24 cellular contexts compared by ENCODE assay signal in genomic region chr11:77095551-77096490, GRCh38. TPM values are rescaled to one million over a fixed set of nuclear protein-coding genes. Genes with fewer than 3 reads are reported as not detected.
DNase-seq lines count a peak whose midpoint lies in the region; ATAC-seq and TF ChIP-seq lines count a peak whose summit lies in the region.
"Had no signal": no experiment of that assay in that cellular context is flagged by ENCODE, and none has a peak within 500 bp of the region (broad histone marks: within the 10 kb centered on the region; RNA-seq: fewer than 3 reads in every experiment).

No MANE protein-coding gene starts in this region.

- H2BK15ac ChIP-seq in H9 (ENCODE audit: low read depth, low read length), result no peak overlapping the region

- H4K8ac ChIP-seq in H9 (replicated peaks; ENCODE audit: insufficient read length, low read depth, low read length), result no peak overlapping the region

- H3K18ac ChIP-seq in H9 (ENCODE audit: insufficient read length, low read depth, low read length), result no peak overlapping the region

- H3K9me3 ChIP-seq in body of pancreas, result no peaks in the 10 kb centered on the region
- H3K9me3 ChIP-seq in liver (ENCODE audit: control insufficient read depth in 4 of 4, low read length in 3 of 4), result no peaks in the 10 kb centered on the region
- no peaks in the 10 kb centered on the region for H3K9me3 ChIP-seq in sigmoid colon
- no peaks in the 10 kb centered on the region for H3K9me3 ChIP-seq in H9 (ENCODE audit: control insufficient read depth, low read depth, low read length)
- H3K9me3 ChIP-seq: ovary, upper lobe of left lung had no signal

- no peak overlapping the region for H2AFZ ChIP-seq in H9 (ENCODE audit: low read length)

- H3K23ac ChIP-seq in H9 (ENCODE audit: insufficient read length, low read depth, low read length), result no peak overlapping the region

- TF ChIP-seq RAD21 in liver (IDR thresholded peaks at IDR 0.05), result peak; percentile 63 to 74

- H3K4me2 ChIP-seq in H9 (ENCODE audit: insufficient read depth, insufficient read length, low read length), result no peak overlapping the region

- H3K27ac ChIP-seq in body of pancreas (peak overlapping the region in 1 of 4 donors; percentile 34), liver (ENCODE audit: low read depth in 1 of 2, low read length in 2 of 2) (peak overlapping the region; percentile 76 to 87), sigmoid colon (no peak overlapping the region), H9 (ENCODE audit: insufficient read length, low read depth, low read length) (no peak overlapping the region)
- H3K27ac ChIP-seq: epithelial cell of prostate, ovary, upper lobe of left lung had no signal

- no peaks in the 10 kb centered on the region for H3K27me3 ChIP-seq in body of pancreas
- H3K27me3 ChIP-seq in liver (ENCODE audit: control insufficient read depth in 4 of 4, insufficient read depth in 4 of 4, low read length in 3 of 4), result no peaks in the 10 kb centered on the region
- no peaks in the 10 kb centered on the region for H3K27me3 ChIP-seq in sigmoid colon
- H3K27me3 ChIP-seq in H9 (ENCODE audit: insufficient read depth, low read length), result no peaks in the 10 kb centered on the region
- H3K27me3 ChIP-seq: ovary, upper lobe of left lung had no signal

- no peaks in the 10 kb centered on the region for H3K36me3 ChIP-seq in body of pancreas (replicated peaks in 1 of 2; ENCODE audit: insufficient read depth in 1 of 2, low read depth in 2 of 2)
- peaks cover 0 to 4% (median 2%) of the 10 kb centered on the region in 4 donors for H3K36me3 ChIP-seq in liver (ENCODE audit: control insufficient read depth in 4 of 4, insufficient read depth in 3 of 4, low read depth in 1 of 4, low read length in 3 of 4)
- H3K36me3 ChIP-seq in sigmoid colon, result no peaks in the 10 kb centered on the region
- H3K36me3 ChIP-seq: ovary, upper lobe of left lung had no signal

- DNase-seq in HuH-7.5 (ENCODE audit: low spot score) (peak; percentile 59), body of pancreas (peak; percentile 44 to 80 (median 66)), sigmoid colon (peak; percentile 55), T1000 (lab: John Stamatoyannopoulos, UW) (no peak), H9 (no peak), SW480 (ENCODE audit: low spot score) (no peak)
- DNase-seq: activated B cell treated with CpG ODN at 0.5 μM for 24 hours; activated CD8-positive, alpha-beta T cell treated with anti-CD3 and anti-CD28 coated beads for 36 hours; activated naive CD4-positive, alpha-beta T cell treated with anti-CD3 and anti-CD28 coated beads, Interleukin-2, amount 10 ng/mL, durations not matched to agents 7 days and 5 days; activated T-cell treated with anti-CD3 and anti-CD28 coated beads, Interleukin-2, amount 50 U/mL, for 4 hours; AML-193; COR-L47; foreskin melanocyte; NCI-H2081; NCI-H510A treated with DMSO at 0.1 percent for 48 hours; stimulated activated CD4-positive, alpha-beta T cell treated with anti-CD3 and anti-CD28 coated beads, Interleukin-2, amount 100 ng/mL, for 48 hours; upper lobe of left lung had no signal

- no peak overlapping the region for H3K4me3 Mint-ChIP-seq in H9
- H3K4me3 Mint-ChIP-seq: activated B cell treated with CpG ODN at 0.5 μM for 24 hours; activated CD8-positive, alpha-beta T cell treated with anti-CD3 and anti-CD28 coated beads for 36 hours; activated naive CD4-positive, alpha-beta T cell treated with anti-CD3 and anti-CD28 coated beads, Interleukin-2, amount 10 ng/mL, durations not matched to agents 7 days and 5 days; activated T-cell treated with anti-CD3 and anti-CD28 coated beads, Interleukin-2, amount 50 U/mL, for 4 hours; dendritic cell treated with granulocyte-macrophage colony-stimulating factor and Interleukin-4, amounts not matched to agents 40 ng/mL and 50 ng/mL, for 4 days; stimulated activated naive CD8-positive, alpha-beta T cell treated with anti-CD3 and anti-CD28 coated beads, Interleukin-15, Interleukin-2, amounts not matched to agents 100 ng/mL and 50 ng/mL, for 24 hours; T-helper 1 cell treated with Interleukin-12 subunit alpha and Interleukin-12 subunit beta and Interleukin-4 antibody, amounts not matched to agents 30 μg/mL and 1 μg/mL, for 36 hours had no signal

- 79 to 91% methylated on average over 14 to 21 of the region's 21 CpGs for WGBS in body of pancreas, 2 donors
- 46% methylated on average over 21 of the region's 21 CpGs for WGBS in liver
- WGBS in sigmoid colon, 2 donors, result 25 to 77% methylated on average over 21 of the region's 21 CpGs
- no CpG with 5 or more reads among the region's 21 CpGs for WGBS in H9 (ENCODE audit: extremely low coverage, insufficient read length, low lambda C conversion rate)

- H3T11ph ChIP-seq in H9 (ENCODE audit: low read length), result no peak overlapping the region

- no peak overlapping the region for H4K5ac ChIP-seq in H9 (ENCODE audit: insufficient read length, low read depth, low read length)

- no peak overlapping the region for H2AK5ac ChIP-seq in H9 (ENCODE audit: insufficient read length, low read length)

- H3K4me1 ChIP-seq in body of pancreas (peaks cover 11% of the 10 kb centered on the region), liver (ENCODE audit: control insufficient read depth in 4 of 4, insufficient read depth in 4 of 4, low read length in 3 of 4) (peaks cover 12 to 49% (median 44%) of the 10 kb centered on the region in 4 donors), sigmoid colon (peaks cover 0 to 5% (median 0%) of the 10 kb centered on the region in 4 donors), H9 (ENCODE audit: insufficient read depth, low read length) (no peaks in the 10 kb centered on the region)
- H3K4me1 ChIP-seq: upper lobe of left lung had no signal

- H3K27ac Mint-ChIP-seq in H9, result peak overlapping the region in 1 of 3 experiments; percentile 49; a peak in 2 of 7 replicates
- H3K27ac Mint-ChIP-seq: activated B cell treated with CpG ODN at 0.5 μM for 24 hours; activated CD8-positive, alpha-beta T cell treated with anti-CD3 and anti-CD28 coated beads for 36 hours; activated naive CD4-positive, alpha-beta T cell treated with anti-CD3 and anti-CD28 coated beads, Interleukin-2, amount 10 ng/mL, durations not matched to agents 7 days and 5 days; dendritic cell treated with granulocyte-macrophage colony-stimulating factor and Interleukin-4, amounts not matched to agents 40 ng/mL and 50 ng/mL, for 4 days; stimulated activated naive CD8-positive, alpha-beta T cell treated with anti-CD3 and anti-CD28 coated beads, Interleukin-15, Interleukin-2, amounts not matched to agents 100 ng/mL and 50 ng/mL, for 24 hours; T-helper 1 cell treated with Interleukin-12 subunit alpha and Interleukin-12 subunit beta and Interleukin-4 antibody, amounts not matched to agents 30 μg/mL and 1 μg/mL, for 36 hours had no signal

- H3K4ac ChIP-seq in H9 (ENCODE audit: low read depth, low read length), result no peak overlapping the region

- H3K4me3 ChIP-seq in body of pancreas, result no peak overlapping the region
- no peak overlapping the region for H3K4me3 ChIP-seq in liver (ENCODE audit: low read depth in 1 of 3, low read length in 3 of 3)
- no peak overlapping the region for H3K4me3 ChIP-seq in sigmoid colon
- H3K4me3 ChIP-seq: ovary, upper lobe of left lung had no signal

- peaks cover 3 to 15% of the 10 kb centered on the region in 2 experiments for H3K4me1 Mint-ChIP-seq in H9
- H3K4me1 Mint-ChIP-seq: activated B cell treated with CpG ODN at 0.5 μM for 24 hours had no signal

- intact Hi-C loops in body of pancreas (cut with DNase I), result loop anchor here (10.0 kb wide), 1 partner anchor 171 kb away; no protein-coding TSS in a partner anchor
- intact Hi-C loops in sigmoid colon (cut with DNase I), result no loop called here

- H2BK20ac ChIP-seq in H9 (ENCODE audit: low read depth, low read length, poor library complexity, severe bottlenecking), result no peak overlapping the region

- no peaks in the 10 kb centered on the region for H3K79me2 ChIP-seq in H9 (ENCODE audit: insufficient read depth, low read length)

- TF ChIP-seq EP300 in sigmoid colon (IDR thresholded peaks at IDR 0.05), result no peak

- peaks cover 5 to 8% (median 8%) of the 10 kb centered on the region in 3 experiments; a peak in 6 of 7 replicates for H3K36me3 Mint-ChIP-seq in H9 (ENCODE audit: insufficient read depth in 1 of 3, low read depth in 3 of 3)
- H3K36me3 Mint-ChIP-seq: activated naive CD4-positive, alpha-beta T cell treated with anti-CD3 and anti-CD28 coated beads, Interleukin-2, amount 10 ng/mL, durations not matched to agents 7 days and 5 days had no signal

- H3K14ac ChIP-seq in H9 (ENCODE audit: insufficient read depth, low read length), result no peak overlapping the region; the same call in 1 of the 2 replicates

- no peaks in the 10 kb centered on the region for H3K23me2 ChIP-seq in H9 (ENCODE audit: insufficient read length, low read depth, low read length, poor library complexity, severe bottlenecking)

- no peaks in the 10 kb centered on the region for H4K20me1 ChIP-seq in H9 (ENCODE audit: control insufficient read depth, insufficient read depth, insufficient read length)

- H3K9me3 Mint-ChIP-seq in H9, result peaks cover 2 to 5% of the 10 kb centered on the region in 2 experiments; a peak in 4 of 5 replicates
- H3K9me3 Mint-ChIP-seq: activated B cell treated with CpG ODN at 0.5 μM for 24 hours; activated CD8-positive, alpha-beta T cell treated with anti-CD3 and anti-CD28 coated beads for 36 hours; activated naive CD4-positive, alpha-beta T cell treated with anti-CD3 and anti-CD28 coated beads, Interleukin-2, amount 10 ng/mL, durations not matched to agents 7 days and 5 days; activated T-cell treated with anti-CD3 and anti-CD28 coated beads, Interleukin-2, amount 50 U/mL, for 4 hours; dendritic cell treated with granulocyte-macrophage colony-stimulating factor and Interleukin-4, amounts not matched to agents 40 ng/mL and 50 ng/mL, for 4 days; stimulated activated naive CD8-positive, alpha-beta T cell treated with anti-CD3 and anti-CD28 coated beads, Interleukin-15, Interleukin-2, amounts not matched to agents 100 ng/mL and 50 ng/mL, for 24 hours; T-helper 1 cell treated with Interleukin-12 subunit alpha and Interleukin-12 subunit beta and Interleukin-4 antibody, amounts not matched to agents 30 μg/mL and 1 μg/mL, for 36 hours had no signal

- TF ChIP-seq POLR2A in body of pancreas (IDR thresholded peaks at IDR 0.05), result no peak
- no peak for TF ChIP-seq POLR2A in sigmoid colon (IDR thresholded peaks at IDR 0.05)

- no peak overlapping the region for H2BK12ac ChIP-seq in H9 (ENCODE audit: insufficient read length, low read depth, low read length)

- H3K79me1 ChIP-seq in H9 (ENCODE audit: insufficient read depth, low read depth, low read length, poor library complexity, severe bottlenecking), result no peaks in the 10 kb centered on the region

- H2BK5ac ChIP-seq in H9 (ENCODE audit: insufficient read length, low read length), result no peak overlapping the region

- H2BK120ac ChIP-seq in H9 (ENCODE audit: low read depth, low read length, poor library complexity, severe bottlenecking), result no peak overlapping the region

- H4K91ac ChIP-seq in H9 (ENCODE audit: insufficient read length, low read depth, low read length), result no peak overlapping the region

- TF ChIP-seq CTCF in body of pancreas (IDR thresholded peaks at IDR 0.05), result no peak
- no peak for TF ChIP-seq CTCF in liver (IDR thresholded peaks at IDR 0.05; ENCODE audit: low read depth, low read length, missing input control)
- TF ChIP-seq CTCF in sigmoid colon (IDR thresholded peaks at IDR 0.05), result no peak
- TF ChIP-seq CTCF in H9 (conservative IDR thresholded peaks at IDR 0.05), result no peak

- H3K27me3 Mint-ChIP-seq in H9 (ENCODE audit: low read depth), result no peaks in the 10 kb centered on the region
- H3K27me3 Mint-ChIP-seq: activated B cell treated with CpG ODN at 0.5 μM for 24 hours; activated CD8-positive, alpha-beta T cell treated with anti-CD3 and anti-CD28 coated beads for 36 hours; stimulated activated naive CD8-positive, alpha-beta T cell treated with anti-CD3 and anti-CD28 coated beads, Interleukin-15, Interleukin-2, amounts not matched to agents 100 ng/mL and 50 ng/mL, for 24 hours had no signal

- ATAC-seq in body of pancreas, result peak; percentile 61
- ATAC-seq in HG03175 (IDR thresholded peaks at IDR 0.05; ENCODE audit: unreplicated experiment), result no peak
- ATAC-seq: activated CD8-positive, alpha-beta T cell treated with anti-CD3 and anti-CD28 coated beads for 36 hours; activated T-cell treated with anti-CD3 and anti-CD28 coated beads, Interleukin-2, amount 50 U/mL, for 4 hours had no signal

- no peak overlapping the region for H3K56ac ChIP-seq in H9 (ENCODE audit: insufficient read length, low read depth, low read length)

- H3K9ac ChIP-seq in liver (ENCODE audit: low read depth in 1 of 2, low read length in 2 of 2) (no peak overlapping the region), H9 (ENCODE audit: extremely low read depth, insufficient read length, low read length) (no peak overlapping the region)

RNA-seq across cellular contexts. Expression of gene OMP, which starts 6.8 kb away (rescaled TPM):
- total RNA-seq in body of pancreas (not detected), liver (under 1 TPM; 0.65 to 0.75 TPM), sigmoid colon (1 to 10 TPM in 1 of 4 donors, not detected in 3; 1.4 TPM), H9 (2021) (0.86 TPM in 1 of 2 replicates, not detected in the other)
- polyA plus RNA-seq in liver (under 1 TPM in 1 of 2 donors, not detected in 1; 0.24 TPM), sigmoid colon (1 to 10 TPM in 1 of 3 donors, not detected in 2; 4.5 TPM)
- total RNA-seq: activated B cell treated with CpG ODN at 0.5 μM for 24 hours; activated CD8-positive, alpha-beta T cell treated with anti-CD3 and anti-CD28 coated beads for 36 hours; activated T-cell treated with anti-CD3 and anti-CD28 coated beads, Interleukin-2, amount 50 U/mL, for 4 hours had no signal
- polyA plus RNA-seq: ovary had no signal

RNA-seq across cellular contexts. Expression of gene CAPN5, which starts 29.1 kb away (rescaled TPM):
- 10 to 100 TPM in 1 of 2 donors, 1 to 10 TPM in 1; 7.8 to 13.8 TPM for total RNA-seq in body of pancreas
- total RNA-seq in liver, result 10 to 100 TPM in 1 of 2 donors, 1 to 10 TPM in 1; 6.5 to 25.8 TPM
- 10 to 100 TPM; 18.1 to 18.3 TPM for polyA plus RNA-seq in liver
- total RNA-seq in sigmoid colon, result 10 to 100 TPM in 1 of 4 donors, 1 to 10 TPM in 3; 4.1 to 12.5 (median 6.7) TPM
- 100 to 1,000 TPM in 1 of 3 donors, 10 to 100 TPM in 2; 89.5 to 110 (median 90.8) TPM for polyA plus RNA-seq in sigmoid colon
- total RNA-seq in H9 (2021), result 16.7 and 17.1 TPM in 2 replicates

RNA-seq across cellular contexts. Expression of gene MYO7A, which starts 32.2 kb away (rescaled TPM):
- total RNA-seq in body of pancreas (10 to 100 TPM; 10.4 to 12.9 TPM), liver (10 to 100 TPM in 1 of 2 donors, 1 to 10 TPM in 1; 7.3 to 33.6 TPM), sigmoid colon (10 to 100 TPM in 2 of 4 donors, 1 to 10 TPM in 2; 7.7 to 12.8 (median 9.7) TPM), H9 (2021) (1.6 and 2.2 TPM in 2 replicates)
- polyA plus RNA-seq in liver (10 to 100 TPM in 1 of 2 donors, 1 to 10 TPM in 1; 8.3 to 14.3 TPM), sigmoid colon (1 to 10 TPM; 1.8 to 3.6 (median 2.1) TPM)

Comparison
In these comparisons a context has a peak if more than half of its experiments do, and no peak if none do; other contexts are left out.
1. DNase-seq: peak in HuH-7.5 (single experiment), body of pancreas (4 of 4) and sigmoid colon (single experiment); none in T1000 (single experiment), H9 (single experiment) and SW480 (single experiment).
2. H3K27ac ChIP-seq: peak in liver (2 of 2); none in sigmoid colon (0 of 4) and H9 (single experiment).